ENCODE assay signal across 17 cellular contexts in the genomic region with DNA sequence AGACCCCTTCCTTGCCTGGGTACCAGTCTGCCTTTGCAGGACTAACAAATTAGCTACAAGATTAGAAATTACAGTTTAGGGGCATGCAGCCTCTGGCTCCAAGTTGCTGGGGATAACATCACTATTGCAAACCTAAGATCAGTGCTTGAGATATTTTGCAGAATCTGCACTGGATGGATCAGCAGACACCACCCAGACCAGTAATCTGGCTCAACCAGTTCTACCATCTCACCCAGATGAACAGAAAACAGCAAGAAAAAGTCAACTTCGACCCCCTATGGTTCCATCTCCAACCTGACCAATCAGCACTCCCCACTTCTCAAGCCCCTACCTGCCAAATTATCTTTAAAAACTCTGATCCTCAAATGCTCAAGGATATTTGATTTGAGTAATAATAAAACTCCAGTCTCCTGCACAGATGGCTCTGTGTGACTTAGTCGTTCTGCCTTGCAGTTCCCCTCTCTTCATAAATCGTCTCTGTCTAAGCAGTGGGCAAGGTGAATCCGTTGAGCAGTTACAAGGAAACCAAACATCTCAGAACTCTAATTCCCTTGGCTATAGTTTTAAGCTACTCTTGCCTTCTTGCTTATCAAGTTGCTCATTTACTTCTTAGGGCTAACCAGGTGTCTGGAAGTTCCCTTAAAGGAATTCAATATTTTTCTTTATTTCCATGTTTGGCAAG. TPM values are rescaled to one million over a fixed set of nuclear protein-coding genes. Genes with fewer than 3 reads are reported as not detected.
DNase-seq lines count a peak whose midpoint lies in the region; ATAC-seq and TF ChIP-seq lines count a peak whose summit lies in the region.
"Had no signal": no experiment of that assay in that cellular context is flagged by ENCODE, and none has a peak within 500 bp of the region (broad histone marks: within the 10 kb centered on the region; RNA-seq: fewer than 3 reads in every experiment).

No MANE protein-coding gene starts in this region.

- H3K27ac Mint-ChIP-seq in CD4-positive, CD25-positive, alpha-beta regulatory T cell: peak overlapping the region; percentile 85 to 98 (median 85)
- H3K27ac Mint-ChIP-seq in activated B cell treated with CpG ODN at 0.5 μM for 24 hours (peak overlapping the region; percentile 97), naive B cell (peak overlapping the region; percentile 78 to 98 (median 96))
- H3K27ac Mint-ChIP-seq: HFFc6 had no signal

- H3K9me3 Mint-ChIP-seq in CD4-positive, CD25-positive, alpha-beta regulatory T cell: peaks cover 0 to 2% (median 0%) of the 10 kb centered on the region in 7 donors
- H3K9me3 Mint-ChIP-seq in activated B cell treated with CpG ODN at 0.5 μM for 24 hours: no peaks in the 10 kb centered on the region
- peaks cover 0 to 5% (median 0%) of the 10 kb centered on the region in 7 donors for H3K9me3 Mint-ChIP-seq in naive B cell
- H3K9me3 Mint-ChIP-seq: HFFc6, immature natural killer cell had no signal

- H3K36me3 Mint-ChIP-seq in CD4-positive, CD25-positive, alpha-beta regulatory T cell: peaks cover 4% of the 10 kb centered on the region
- H3K36me3 Mint-ChIP-seq in activated B cell treated with CpG ODN at 0.5 μM for 24 hours (ENCODE audit: low read depth) (no peaks in the 10 kb centered on the region), naive B cell (peaks cover 0 to 5% of the 10 kb centered on the region in 2 donors)
- H3K36me3 Mint-ChIP-seq: brain had no signal

- H3K36me3 ChIP-seq in CD4-positive, CD25-positive, alpha-beta regulatory T cell (ENCODE audit: control insufficient read depth, insufficient read depth, low read length): no peaks in the 10 kb centered on the region

- intact Hi-C loops in activated B cell treated with CpG ODN at 0.5 μM for 24 hours (cut with micrococcal nuclease): loop anchor here (1.0 kb wide), 1 partner anchor 16 kb away; a partner anchor contains a TSS

- H3K27me3 Mint-ChIP-seq in CD4-positive, CD25-positive, alpha-beta regulatory T cell: no peaks in the 10 kb centered on the region
- H3K27me3 Mint-ChIP-seq in activated B cell treated with CpG ODN at 0.5 μM for 24 hours (no peaks in the 10 kb centered on the region), naive B cell (no peaks in the 10 kb centered on the region)
- H3K27me3 Mint-ChIP-seq: brain had no signal

- no peak for DNase-seq in CD4-positive, CD25-positive, alpha-beta regulatory T cell
- DNase-seq in activated B cell treated with CpG ODN at 0.5 μM for 24 hours (no peak), naive B cell (no peak), omental fat pad (ENCODE audit: low spot score) (no peak), GM10248 (ENCODE audit: extremely low spot score) (no peak), DMS79 treated with DMSO at 0.1 percent for 48 hours (lab: John Stamatoyannopoulos, UW) (no peak)
- DNase-seq in stimulated activated CD4-positive, alpha-beta T cell treated with anti-CD3 and anti-CD28 coated beads, Interleukin-4, amount 100 ng/mL, for 24 hours: no peak
- DNase-seq: effector CD8-positive, alpha-beta T cell; foreskin fibroblast; HFFc6; immature natural killer cell; NCI-H1048 had no signal

- peak overlapping the region; percentile 0 to 60 (median 51) for H3K4me3 Mint-ChIP-seq in CD4-positive, CD25-positive, alpha-beta regulatory T cell
- H3K4me3 Mint-ChIP-seq in activated B cell treated with CpG ODN at 0.5 μM for 24 hours (peak overlapping the region; percentile 56), naive B cell (peak overlapping the region; percentile 34 to 83 (median 74))
- H3K4me3 Mint-ChIP-seq: brain, HFFc6 had no signal

- POLR2A ChIA-PET in activated B cell treated with CpG ODN at 0.5 μM for 24 hours (lab: Charles Lee) (interaction anchor here (1.3 to 8.1 kb wide), 6 partner anchors 16 to 69 kb away, joined by 3 to 106 read pairs (median 8); a partner anchor contains a TSS), GM10248 (lab: Yijun Ruan, JAX) (no interaction called here)

- no peaks in the 10 kb centered on the region for H3K27me3 ChIP-seq in CD4-positive, CD25-positive, alpha-beta regulatory T cell (ENCODE audit: control insufficient read depth, insufficient read depth, low read length)

- no peaks in the 10 kb centered on the region for H3K9me3 ChIP-seq in CD4-positive, CD25-positive, alpha-beta regulatory T cell (ENCODE audit: control insufficient read depth in 2 of 2, low read length in 2 of 2)

- CTCF ChIA-PET in activated B cell treated with CpG ODN at 0.5 μM for 24 hours (lab: Charles Lee) (interaction anchor here (1.5 to 2.1 kb wide), 4 partner anchors 16 to 69 kb away, joined by 4 to 12 read pairs (median 8); a partner anchor contains a TSS), GM10248 (lab: Yijun Ruan, JAX) (interaction anchor here (0.8 to 6.5 kb wide), 6 partner anchors 11 to 296 kb away, joined by 3 to 79 read pairs (median 3); a partner anchor contains a TSS)

- H3K27ac ChIP-seq in CD4-positive, CD25-positive, alpha-beta regulatory T cell (ENCODE audit: insufficient read depth, low read length, poor library complexity, severe bottlenecking): peak overlapping the region; percentile 78
- H3K27ac ChIP-seq: C4-2B had no signal

- no peak for ATAC-seq in CD4-positive, CD25-positive, alpha-beta regulatory T cell (ENCODE audit: low read depth in 2 of 2)
- ATAC-seq in GM19023 (IDR thresholded peaks at IDR 0.05; ENCODE audit: unreplicated experiment) (peak; percentile 3), activated B cell treated with CpG ODN at 0.5 μM for 24 hours (ENCODE audit: low read depth) (peak; percentile 40), naive B cell (ENCODE audit: low read depth in 2 of 2) (peak; percentile 41 to 53), omental fat pad (ENCODE audit: low FRiP score) (no peak)
- ATAC-seq: Right ventricle myocardium inferior had no signal

- peaks cover 44 to 66% (median 52%) of the 10 kb centered on the region in 4 donors for H3K4me1 Mint-ChIP-seq in CD4-positive, CD25-positive, alpha-beta regulatory T cell
- H3K4me1 Mint-ChIP-seq in activated B cell treated with CpG ODN at 0.5 μM for 24 hours (peaks cover 82% of the 10 kb centered on the region), naive B cell (peaks cover 65 to 78% (median 74%) of the 10 kb centered on the region in 3 donors)

- TF ChIP-seq CTCF in activated B cell treated with CpG ODN at 0.5 μM for 24 hours (IDR thresholded peaks at IDR 0.05) (no peak), omental fat pad (IDR thresholded peaks at IDR 0.05) (no peak), GM10248 (IDR thresholded peaks at IDR 0.05; ENCODE audit: control extremely low read depth, extremely low read depth, low read depth, missing control alignments) (no peak)

- peaks cover 41% of the 10 kb centered on the region for H3K4me1 ChIP-seq in CD4-positive, CD25-positive, alpha-beta regulatory T cell (ENCODE audit: control insufficient read depth, insufficient read depth, low read length, poor library complexity, severe bottlenecking)

- peak overlapping the region; percentile 72 for H3K4me3 ChIP-seq in CD4-positive, CD25-positive, alpha-beta regulatory T cell (ENCODE audit: low read depth, low read length)

RNA-seq across cellular contexts. Expression of a gene that starts 16.1 kb away (rescaled TPM):
- 40.8 TPM for total RNA-seq in CD4-positive, CD25-positive, alpha-beta regulatory T cell
- 10 to 100 TPM; 57.1 to 67.2 (median 59.8) TPM for polyA plus RNA-seq in CD4-positive, CD25-positive, alpha-beta regulatory T cell
- total RNA-seq in activated B cell treated with CpG ODN at 0.5 μM for 24 hours: 46.9 and 51.3 TPM in 2 replicates
- 100 to 1,000 TPM in 1 of 6 donors, 10 to 100 TPM in 5; 72.2 to 116 (median 84.1) TPM for polyA plus RNA-seq in naive B cell (ENCODE audit: low read depth in 6 of 6)
- total RNA-seq in omental fat pad: 10 to 100 TPM; 41.6 to 66.0 (median 57.1) TPM

RNA-seq across cellular contexts. Expression of a gene that starts 53.5 kb away (rescaled TPM):
- total RNA-seq in CD4-positive, CD25-positive, alpha-beta regulatory T cell: 0.17 TPM
- polyA plus RNA-seq in CD4-positive, CD25-positive, alpha-beta regulatory T cell: not detected
- 41.9 and 54.4 TPM in 2 replicates for total RNA-seq in activated B cell treated with CpG ODN at 0.5 μM for 24 hours
- polyA plus RNA-seq in naive B cell (ENCODE audit: low read depth in 6 of 6): 10 to 100 TPM; 14.1 to 47.3 (median 31.9) TPM
- under 1 TPM in 1 of 4 donors, not detected in 3; 0.09 TPM for total RNA-seq in omental fat pad
- total RNA-seq: HFFc6, renal cortical epithelial cell had no signal
- polyA plus RNA-seq: immature natural killer cell had no signal

Comparison
In these comparisons a context has a peak if more than half of its experiments do, and no peak if none do; other contexts are left out.
1. ATAC-seq: peak in GM19023 (single experiment), activated B cell treated with CpG ODN at 0.5 μM for 24 hours (single experiment) and naive B cell (2 of 2); none in CD4-positive, CD25-positive, alpha-beta regulatory T cell (0 of 2) and omental fat pad (single experiment).
2. RNA of a gene that starts 53.5 kb away (total RNA-seq): 41.9 to 54.4 TPM in activated B cell treated with CpG ODN at 0.5 μM for 24 hours; 0.17 TPM in CD4-positive, CD25-positive, alpha-beta regulatory T cell (single experiment) and 0.09 TPM in omental fat pad; every median in the first group is over 10 times any median in the second.
3. Peak in every context shown above with its lines, with median percentiles within 50 percentile points of each other: H3K27ac Mint-ChIP-seq and H3K4me3 Mint-ChIP-seq.